ENCODE assay signal across 1 cellular context in genomic region chr1:23217421-23218115, GRCh38.
TF ChIP-seq lines count a peak whose summit lies in the region.

TSS of gene HTR1D (minus strand) at chr1:23217502. CDS start at chr1:23194219, 23,283 bp downstream.

TF ChIP-seq in HEK293, 187 proteins besides CTCF, POLR2A, EP300 and RAD21 (continued from another document):
- TF ChIP-seq INSM2 (tag by site-specific recombination; IDR thresholded peaks at IDR 0.05) (0 out of 2 replicates have a peak, but pooled peaks have one; percentile 12), SP3 (tag by site-specific recombination; IDR thresholded peaks at IDR 0.05) (peak; percentile 45), ZBTB17 (tag by site-specific recombination; IDR thresholded peaks at IDR 0.05) (no peak), KLF1 (tag by site-specific recombination; IDR thresholded peaks at IDR 0.05) (peak; percentile 15; the same call in 1 of the 2 replicates), ZNF621 (tag by site-specific recombination; IDR thresholded peaks at IDR 0.05) (no peak), ZXDB (tag by site-specific recombination; IDR thresholded peaks at IDR 0.05) (no peak), SP2 (tag by site-specific recombination; IDR thresholded peaks at IDR 0.05) (peak; percentile 67), BCL6B (tag by site-specific recombination; IDR thresholded peaks at IDR 0.05) (no peak), ZNF114 (tag by site-specific recombination; IDR thresholded peaks at IDR 0.05) (no peak), ZFHX2 (tag by site-specific recombination; conservative IDR thresholded peaks at IDR 0.05) (0 out of 2 replicates have a peak, but pooled peaks have one; percentile 13), ZNF37A (tag by site-specific recombination; IDR thresholded peaks at IDR 0.05) (no peak), ZNF211 (tag by site-specific recombination; IDR thresholded peaks at IDR 0.05; ENCODE audit: low read depth) (no peak), ZBTB26 (tag by site-specific recombination; optimal IDR thresholded peaks at IDR 0.05) (peak; percentile 73), ZIC2 (tag by site-specific recombination; IDR thresholded peaks at IDR 0.05) (no peak), PRDM4 (tag by site-specific recombination; IDR thresholded peaks at IDR 0.05) (no peak), SCRT2 (tag by site-specific recombination; IDR thresholded peaks at IDR 0.05) (peak; percentile 98), BCL11A (tag by site-specific recombination; IDR thresholded peaks at IDR 0.05; ENCODE audit: low read depth) (no peak), KLF17 (tag by site-specific recombination; IDR thresholded peaks at IDR 0.05) (no peak), SALL2 (tag by site-specific recombination; IDR thresholded peaks at IDR 0.05; ENCODE audit: borderline replicate concordance) (no peak), ZNF335 (tag by site-specific recombination; conservative IDR thresholded peaks at IDR 0.05) (peak; percentile 80), ZBTB21 (tag by site-specific recombination; IDR thresholded peaks at IDR 0.05) (no peak), ZNF626 (tag by site-specific recombination; IDR thresholded peaks at IDR 0.05) (no peak), ZNF610 (tag by site-specific recombination; IDR thresholded peaks at IDR 0.05; ENCODE audit: borderline replicate concordance) (peak; percentile 88; the same call in 1 of the 2 replicates), ZNF394 (tag by site-specific recombination; IDR thresholded peaks at IDR 0.05; ENCODE audit: borderline replicate concordance) (peak; percentile 58; the same call in 1 of the 2 replicates), WT1 (tag by site-specific recombination; IDR thresholded peaks at IDR 0.05) (0 out of 2 replicates have a peak, but pooled peaks have one; percentile 8), GLIS2 (tag by site-specific recombination; IDR thresholded peaks at IDR 0.05) (peak; percentile 66), ZNF792 (tag by site-specific recombination; IDR thresholded peaks at IDR 0.05) (no peak), ZEB2 (tag by site-specific recombination; IDR thresholded peaks at IDR 0.05) (peak; percentile 35; the same call in 1 of the 2 replicates), ZNF600 (tag by site-specific recombination; IDR thresholded peaks at IDR 0.05) (peak; percentile 46; the same call in 1 of the 2 replicates)
- TF ChIP-seq, protein P1, sequence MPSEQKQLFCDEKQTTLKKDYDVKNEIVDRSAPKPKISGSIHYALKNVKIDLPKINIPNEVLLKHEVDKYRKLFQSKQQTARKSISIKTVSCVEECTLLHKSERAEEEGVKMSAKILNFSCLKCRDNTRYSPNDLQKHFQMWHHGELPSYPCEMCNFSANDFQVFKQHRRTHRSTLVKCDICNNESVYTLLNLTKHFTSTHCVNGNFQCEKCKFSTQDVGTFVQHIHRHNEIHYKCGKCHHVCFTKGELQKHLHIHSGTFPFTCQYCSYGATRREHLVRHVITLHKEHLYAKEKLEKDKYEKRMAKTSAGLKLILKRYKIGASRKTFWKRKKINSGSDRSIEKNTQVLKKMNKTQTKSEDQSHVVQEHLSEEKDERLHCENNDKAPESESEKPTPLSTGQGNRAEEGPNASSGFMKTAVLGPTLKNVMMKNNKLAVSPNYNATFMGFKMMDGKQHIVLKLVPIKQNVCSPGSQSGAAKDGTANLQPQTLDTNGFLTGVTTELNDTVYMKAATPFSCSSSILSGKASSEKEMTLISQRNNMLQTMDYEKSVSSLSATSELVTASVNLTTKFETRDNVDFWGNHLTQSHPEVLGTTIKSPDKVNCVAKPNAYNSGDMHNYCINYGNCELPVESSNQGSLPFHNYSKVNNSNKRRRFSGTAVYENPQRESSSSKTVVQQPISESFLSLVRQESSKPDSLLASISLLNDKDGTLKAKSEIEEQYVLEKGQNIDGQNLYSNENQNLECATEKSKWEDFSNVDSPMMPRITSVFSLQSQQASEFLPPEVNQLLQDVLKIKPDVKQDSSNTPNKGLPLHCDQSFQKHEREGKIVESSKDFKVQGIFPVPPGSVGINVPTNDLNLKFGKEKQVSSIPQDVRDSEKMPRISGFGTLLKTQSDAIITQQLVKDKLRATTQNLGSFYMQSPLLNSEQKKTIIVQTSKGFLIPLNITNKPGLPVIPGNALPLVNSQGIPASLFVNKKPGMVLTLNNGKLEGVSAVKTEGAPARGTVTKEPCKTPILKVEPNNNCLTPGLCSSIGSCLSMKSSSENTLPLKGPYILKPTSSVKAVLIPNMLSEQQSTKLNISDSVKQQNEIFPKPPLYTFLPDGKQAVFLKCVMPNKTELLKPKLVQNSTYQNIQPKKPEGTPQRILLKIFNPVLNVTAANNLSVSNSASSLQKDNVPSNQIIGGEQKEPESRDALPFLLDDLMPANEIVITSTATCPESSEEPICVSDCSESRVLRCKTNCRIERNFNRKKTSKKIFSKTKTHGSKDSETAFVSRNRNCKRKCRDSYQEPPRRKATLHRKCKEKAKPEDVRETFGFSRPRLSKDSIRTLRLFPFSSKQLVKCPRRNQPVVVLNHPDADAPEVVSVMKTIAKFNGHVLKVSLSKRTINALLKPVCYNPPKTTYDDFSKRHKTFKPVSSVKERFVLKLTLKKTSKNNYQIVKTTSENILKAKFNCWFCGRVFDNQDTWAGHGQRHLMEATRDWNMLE (tag by site-specific recombination; conservative IDR thresholded peaks at IDR 0.05; ENCODE audit: low read depth), result no peak
TF ChIP-seq in HEK293: peak in this region for 19.
